ENCODE assay signal across 10 cellular contexts in the genomic region with DNA sequence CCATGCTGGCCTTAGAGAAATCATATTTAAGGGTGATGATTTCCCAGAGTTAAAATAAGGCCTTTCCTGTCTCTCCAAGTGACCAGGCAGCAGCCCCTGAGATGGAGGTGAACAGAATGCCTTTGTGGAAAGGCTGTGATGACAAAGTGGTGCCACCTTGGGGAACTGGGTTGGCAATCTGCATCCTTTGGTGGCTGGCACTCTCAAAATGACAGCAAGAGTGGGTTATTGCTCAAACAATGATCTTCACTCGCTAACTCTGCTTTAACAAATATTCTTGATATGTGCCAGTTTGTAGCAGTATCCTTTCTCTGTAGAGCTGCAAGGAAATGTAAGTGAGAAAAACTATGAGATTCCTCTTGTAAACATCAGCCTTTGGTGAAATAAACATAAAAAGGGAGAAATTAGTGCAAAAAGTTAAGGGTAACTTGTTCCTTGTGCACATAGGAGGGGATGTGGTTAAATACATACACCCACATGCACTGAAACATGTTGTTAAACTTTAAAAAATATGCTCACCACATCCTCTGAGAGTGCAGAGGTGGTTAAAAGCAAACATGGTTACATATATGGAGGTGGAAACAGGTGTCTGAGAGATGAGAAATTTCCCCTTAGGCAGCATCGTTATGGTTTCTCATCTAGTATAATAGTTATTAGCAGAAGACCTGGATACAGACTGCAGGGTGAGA.
A peak's percentile ranks its signal among the peaks of the same experiment; 100 is the strongest.
DNase-seq lines count a peak whose midpoint lies in the region; ATAC-seq and TF ChIP-seq lines count a peak whose summit lies in the region.
"Had no signal": no experiment of that assay in that cellular context is flagged by ENCODE, and none has a peak within 500 bp of the region (broad histone marks: within the 10 kb centered on the region; RNA-seq: fewer than 3 reads in every experiment).

No MANE protein-coding gene starts in this region.

- DNase-seq in central memory CD8-positive, alpha-beta T cell (ENCODE audit: low spot score in 2 of 2), result no peak
- no peak for DNase-seq in upper lobe of left lung
- DNase-seq in gastrocnemius medialis, result no peak
- DNase-seq in substantia nigra (lab: John Stamatoyannopoulos, UW), result no peak
- DNase-seq: activated CD4-positive, alpha-beta T cell treated with anti-CD3 and anti-CD28 coated beads, Interleukin-2, amount 50 U/mL, for 4 hours; activated naive CD4-positive, alpha-beta T cell; NCI-H2107 had no signal

- H3K9me3 ChIP-seq in upper lobe of left lung (no peaks in the 10 kb centered on the region), gastrocnemius medialis (no peaks in the 10 kb centered on the region)

- peak; percentile 93 for ATAC-seq in GM19023 (IDR thresholded peaks at IDR 0.05; ENCODE audit: unreplicated experiment)
- ATAC-seq in GM21529 (IDR thresholded peaks at IDR 0.05; ENCODE audit: unreplicated experiment), result peak; percentile 80
- peak; percentile 90 for ATAC-seq in HG03066 (IDR thresholded peaks at IDR 0.05; ENCODE audit: low read depth, unreplicated experiment)
- ATAC-seq in central memory CD8-positive, alpha-beta T cell (replicated peaks; ENCODE audit: extremely low read depth, poor library complexity, severe bottlenecking), result peak; percentile 36
- no peak for ATAC-seq in upper lobe of left lung (ENCODE audit: low FRiP score in 2 of 2)
- ATAC-seq in gastrocnemius medialis, result no peak

- in situ Hi-C loops in gastrocnemius medialis (cut with MboI; ENCODE audit: low sequenced_read_pairs in 4 of 4), result no loop called here

- no peaks in the 10 kb centered on the region for H3K36me3 Mint-ChIP-seq in central memory CD8-positive, alpha-beta T cell (ENCODE audit: insufficient read depth)

- intact Hi-C loops in gastrocnemius medialis (cut with DNase I; ENCODE audit: low total_unique reads), result no loop called here

- TF ChIP-seq CTCF in upper lobe of left lung (IDR thresholded peaks at IDR 0.05) (no peak), gastrocnemius medialis (IDR thresholded peaks at IDR 0.05 in 4 of 5, conservative IDR thresholded peaks at IDR 0.05 in 1 of 5) (no peak)

- H3K27ac Mint-ChIP-seq in central memory CD8-positive, alpha-beta T cell (ENCODE audit: low read depth), result no peak overlapping the region

- H3K27me3 ChIP-seq in upper lobe of left lung, result no peaks in the 10 kb centered on the region
- no peaks in the 10 kb centered on the region for H3K27me3 ChIP-seq in gastrocnemius medialis

- 73 to 82% methylated on average over 2 of the region's 2 CpGs for WGBS in upper lobe of left lung, 2 donors

- no peak overlapping the region for H3K4me3 Mint-ChIP-seq in central memory CD8-positive, alpha-beta T cell

- no peak for TF ChIP-seq EP300 in upper lobe of left lung (IDR thresholded peaks at IDR 0.05)

- H3K27ac ChIP-seq in upper lobe of left lung, result no peak overlapping the region
- no peak overlapping the region for H3K27ac ChIP-seq in gastrocnemius medialis
- no peak overlapping the region for H3K27ac ChIP-seq in substantia nigra (ENCODE audit: low read depth, low read length, poor library complexity, severe bottlenecking)

- no peaks in the 10 kb centered on the region for H3K36me3 ChIP-seq in upper lobe of left lung
- no peaks in the 10 kb centered on the region for H3K36me3 ChIP-seq in gastrocnemius medialis

- H3K4me3 ChIP-seq in upper lobe of left lung, result no peak overlapping the region
- H3K4me3 ChIP-seq in gastrocnemius medialis, result no peak overlapping the region

- no peaks in the 10 kb centered on the region for H3K27me3 Mint-ChIP-seq in central memory CD8-positive, alpha-beta T cell

- H3K9me3 Mint-ChIP-seq in central memory CD8-positive, alpha-beta T cell, result peaks cover 13% of the 10 kb centered on the region

- H3K4me1 ChIP-seq in upper lobe of left lung (no peaks in the 10 kb centered on the region), gastrocnemius medialis (no peaks in the 10 kb centered on the region)

- H3K4me1 Mint-ChIP-seq in central memory CD8-positive, alpha-beta T cell, result no peaks in the 10 kb centered on the region

- no peak for TF ChIP-seq POLR2A in upper lobe of left lung (IDR thresholded peaks at IDR 0.05)
- no peak for TF ChIP-seq POLR2A in gastrocnemius medialis (IDR thresholded peaks at IDR 0.05)

Comparison
In these comparisons a context has a peak if more than half of its experiments do, and no peak if none do; other contexts are left out.
1. ATAC-seq: peak in GM19023 (single experiment), GM21529 (single experiment), HG03066 (single experiment) and central memory CD8-positive, alpha-beta T cell (single experiment); none in upper lobe of left lung (0 of 2) and gastrocnemius medialis (0 of 2).